30 cellular contexts compared by ENCODE assay signal in the genomic region with DNA sequence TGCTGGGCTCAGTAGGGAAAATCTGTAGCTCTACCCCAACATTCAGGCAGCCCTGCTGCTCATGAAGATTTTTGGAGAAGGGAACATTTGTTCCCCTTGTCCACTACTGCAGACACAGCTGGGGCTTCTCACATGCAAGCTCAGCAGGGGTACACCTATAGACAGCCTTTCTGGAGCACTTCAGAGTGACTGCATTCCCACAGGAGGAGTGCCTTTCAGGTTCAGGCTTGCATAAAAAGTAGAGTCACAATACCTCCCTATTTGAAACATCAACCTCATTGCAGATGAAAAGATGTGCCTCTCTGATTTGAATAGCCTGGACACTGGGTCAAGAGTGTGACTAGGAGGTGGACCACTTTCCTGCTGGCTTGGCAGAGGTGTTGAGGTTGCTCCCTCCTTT. TPM values are rescaled to one million over a fixed set of nuclear protein-coding genes. Genes with fewer than 3 reads are reported as not detected.
"Had no signal": no experiment of that assay in that cellular context is flagged by ENCODE, and none has a peak within 500 bp of the region (broad histone marks: within the 10 kb centered on the region; RNA-seq: fewer than 3 reads in every experiment).

No MANE protein-coding gene starts in this region.

- H3K27ac ChIP-seq: left lung, lower lobe of right lung, parathyroid adenoma, right atrium auricular region, right lobe of liver, thoracic aorta, tibial artery, upper lobe of right lung had no signal

- ATAC-seq: left colon; left lung; lower lobe of right lung; natural killer cell; right lobe of liver; stimulated activated memory B cell treated with anti-CD40 and anti-IgM and Interleukin-4, amounts not matched to agents 10 μg/mL and 1 μg/mL and 100 μg/mL, for 72 hours; stimulated activated naive CD8-positive, alpha-beta T cell treated with anti-CD3 and anti-CD28 coated beads, Interleukin-15, amount 100 ng/mL, for 72 hours; upper lobe of right lung had no signal

- H3K27ac Mint-ChIP-seq: mesothelial cell of epicardium; naive B cell; natural killer cell; nephron progenitor cell; progenitor cell of endocrine pancreas; stimulated activated memory B cell treated with anti-CD40 and anti-IgM and Interleukin-4, amounts not matched to agents 10 μg/mL and 1 μg/mL and 100 μg/mL, for 72 hours; stimulated activated naive CD8-positive, alpha-beta T cell treated with anti-CD3 and anti-CD28 coated beads, Interleukin-15, amount 100 ng/mL, for 72 hours had no signal

- DNase-seq: head of caudate nucleus; hippocampal formation; kidney; left colon; left lung; lower lobe of right lung; mesendoderm; naive B cell; natural killer cell; nephron progenitor cell; nucleus accumbens; right lobe of liver; stimulated activated CD4-positive, alpha-beta T cell treated with anti-CD3 and anti-CD28 coated beads, Interleukin-1b, Interleukin-23, amount 100 ng/mL, for 48 hours; stimulated activated CD4-positive, alpha-beta T cell treated with anti-CD3 and anti-CD28 coated beads, Interleukin-2, amount 100 ng/mL, for 48 hours; stimulated activated CD4-positive, alpha-beta T cell treated with anti-CD3 and anti-CD28 coated beads, Interleukin-4, amount 100 ng/mL, for 4 hours; stimulated activated CD8-positive, alpha-beta memory T cell treated with anti-CD3 and anti-CD28 coated beads, Interleukin-4, amount 100 ng/mL, for 48 hours; stimulated activated naive CD4-positive, alpha-beta T cell treated with Interleukin-2 at 50 U/mL for 16 hours; stimulated activated naive CD8-positive, alpha-beta T cell treated with anti-CD3 and anti-CD28 coated beads, Interleukin-15, amount 100 ng/mL, for 72 hours; substantia nigra; tibial artery; trophoblast cell; upper lobe of right lung had no signal

- H3K4me1 Mint-ChIP-seq: mesothelial cell of epicardium; naive B cell; natural killer cell; nephron progenitor cell; stimulated activated memory B cell treated with anti-CD40 and anti-IgM and Interleukin-4, amounts not matched to agents 10 μg/mL and 1 μg/mL and 100 μg/mL, for 72 hours; stimulated activated naive CD8-positive, alpha-beta T cell treated with anti-CD3 and anti-CD28 coated beads, Interleukin-15, amount 100 ng/mL, for 72 hours had no signal

- H3K9me3 ChIP-seq: left lung, lower lobe of right lung, right atrium auricular region, right lobe of liver, thoracic aorta, tibial artery, upper lobe of right lung had no signal

- H3K9me3 Mint-ChIP-seq: natural killer cell; stimulated activated memory B cell treated with anti-CD40 and anti-IgM and Interleukin-4, amounts not matched to agents 10 μg/mL and 1 μg/mL and 100 μg/mL, for 72 hours; stimulated activated naive CD8-positive, alpha-beta T cell treated with anti-CD3 and anti-CD28 coated beads, Interleukin-15, amount 100 ng/mL, for 72 hours had no signal

- H3K4me2 ChIP-seq: smooth muscle cell had no signal

- H3K27me3 ChIP-seq: left lung, right atrium auricular region, right lobe of liver, tibial artery, upper lobe of right lung had no signal

- H3K36me3 ChIP-seq: left lung, lower lobe of right lung, right atrium auricular region, right lobe of liver, thoracic aorta, tibial artery, upper lobe of right lung had no signal

- H3K36me3 Mint-ChIP-seq: mesothelial cell of epicardium; naive B cell; natural killer cell; stimulated activated memory B cell treated with anti-CD40 and anti-IgM and Interleukin-4, amounts not matched to agents 10 μg/mL and 1 μg/mL and 100 μg/mL, for 72 hours had no signal

- H3K4me3 ChIP-seq: left lung, lower lobe of right lung, right atrium auricular region, right lobe of liver, smooth muscle cell, thoracic aorta, tibial artery, upper lobe of right lung had no signal

- H3K4me1 ChIP-seq: left lung, lower lobe of right lung, parathyroid adenoma, right atrium auricular region, right lobe of liver, tibial artery, upper lobe of right lung had no signal

- H3K4me3 Mint-ChIP-seq: mesothelial cell of epicardium; naive B cell; natural killer cell; nephron progenitor cell; stimulated activated memory B cell treated with anti-CD40 and anti-IgM and Interleukin-4, amounts not matched to agents 10 μg/mL and 1 μg/mL and 100 μg/mL, for 72 hours; stimulated activated naive CD8-positive, alpha-beta T cell treated with anti-CD3 and anti-CD28 coated beads, Interleukin-15, amount 100 ng/mL, for 72 hours had no signal

- H2AFZ ChIP-seq: parathyroid adenoma had no signal

- H3K27me3 Mint-ChIP-seq: progenitor cell of endocrine pancreas; stimulated activated memory B cell treated with anti-CD40 and anti-IgM and Interleukin-4, amounts not matched to agents 10 μg/mL and 1 μg/mL and 100 μg/mL, for 72 hours had no signal

- H3K9ac ChIP-seq: parathyroid adenoma had no signal

- H3K79me2 ChIP-seq: parathyroid adenoma had no signal

RNA-seq across cellular contexts. Expression of gene NAP1L2, which starts 53.3 kb away (rescaled TPM):
- total RNA-seq: osteoblast had no signal
